Comparison of ENCODE assay signal across 12 cellular contexts in genomic region chr6:159075506-159076100, GRCh38.
DNase-seq lines count a peak whose midpoint lies in the region; ATAC-seq and TF ChIP-seq lines count a peak whose summit lies in the region.
"Had no signal": no experiment of that assay in that cellular context is flagged by ENCODE, and none has a peak within 500 bp of the region (broad histone marks: within the 10 kb centered on the region; RNA-seq: fewer than 3 reads in every experiment).

No MANE protein-coding gene starts in this region.

- H2AFZ ChIP-seq in DND-41 (ENCODE audit: low read depth, low read length): no peak overlapping the region

- H4K20me1 ChIP-seq in DND-41 (ENCODE audit: insufficient read depth, low read length): no peaks in the 10 kb centered on the region

- no peaks in the 10 kb centered on the region for H3K27me3 ChIP-seq in DND-41 (ENCODE audit: insufficient read depth, low read length, poor library complexity)

- no peaks in the 10 kb centered on the region for H3K9me3 ChIP-seq in DND-41 (ENCODE audit: insufficient read depth, low read length, severe bottlenecking)
- H3K9me3 ChIP-seq: esophagus squamous epithelium, psoas muscle, thoracic aorta had no signal

- DNase-seq in DND-41: peak; percentile 16
- peak; percentile 25 for DNase-seq in OCI-M1 (lab: John Stamatoyannopoulos, UW)
- DNase-seq in brain pericyte (ENCODE audit: low read depth, low spot score): peak; percentile 45
- DNase-seq in pons (ENCODE audit: low spot score): peak; percentile 58
- no peak for DNase-seq in SHP77 (lab: John Stamatoyannopoulos, UW)
- DNase-seq: esophagus squamous epithelium, psoas muscle, SW 1271 had no signal

- H3K79me2 ChIP-seq in DND-41 (ENCODE audit: insufficient read depth, low read length): no peaks in the 10 kb centered on the region

- H3K9ac ChIP-seq in DND-41 (ENCODE audit: low read depth, low read length): no peak overlapping the region

- H3K4me2 ChIP-seq in DND-41 (ENCODE audit: insufficient read depth, low read length): no peak overlapping the region

- H3K36me3 ChIP-seq in DND-41 (ENCODE audit: insufficient read depth, low read length): no peaks in the 10 kb centered on the region
- H3K36me3 ChIP-seq: esophagus squamous epithelium, thoracic aorta had no signal

- no peak overlapping the region for H3K4me3 ChIP-seq in DND-41 (ENCODE audit: low read depth in 1 of 2, low read length in 2 of 2)
- H3K4me3 ChIP-seq: esophagus squamous epithelium, psoas muscle, thoracic aorta had no signal

- no peak for ATAC-seq in DND-41 (ENCODE audit: insufficient read depth, low read depth)
- ATAC-seq in HG03039 (IDR thresholded peaks at IDR 0.05; ENCODE audit: unreplicated experiment): no peak
- no peak for ATAC-seq in HG02973 (IDR thresholded peaks at IDR 0.05; ENCODE audit: unreplicated experiment)
- ATAC-seq: activated naive CD4-positive, alpha-beta T cell treated with anti-CD3 and anti-CD28 coated beads, Interleukin-2, amount 50 U/mL, for 72 hours; psoas muscle had no signal

- TF ChIP-seq CTCF in DND-41 (IDR thresholded peaks at IDR 0.05; ENCODE audit: borderline replicate concordance, extremely low read depth, low read length, poor library complexity, severe bottlenecking): no peak

- H3K4me1 ChIP-seq in DND-41 (ENCODE audit: insufficient read depth, low read length): 0 out of 2 replicates have a peak, but pooled peaks cover 3% of the 10 kb centered on the region
- H3K4me1 ChIP-seq: esophagus squamous epithelium, psoas muscle had no signal

- H3K27ac ChIP-seq in DND-41 (ENCODE audit: low read length): no peak overlapping the region
- H3K27ac ChIP-seq: esophagus squamous epithelium, psoas muscle, thoracic aorta had no signal

Comparison
In these comparisons a context has a peak if more than half of its experiments do, and no peak if none do; other contexts are left out.
1. DNase-seq: peak in DND-41 (single experiment), OCI-M1 (single experiment), brain pericyte (single experiment) and pons (single experiment); none in SHP77 (0 of 2).